In the genomic region with DNA sequence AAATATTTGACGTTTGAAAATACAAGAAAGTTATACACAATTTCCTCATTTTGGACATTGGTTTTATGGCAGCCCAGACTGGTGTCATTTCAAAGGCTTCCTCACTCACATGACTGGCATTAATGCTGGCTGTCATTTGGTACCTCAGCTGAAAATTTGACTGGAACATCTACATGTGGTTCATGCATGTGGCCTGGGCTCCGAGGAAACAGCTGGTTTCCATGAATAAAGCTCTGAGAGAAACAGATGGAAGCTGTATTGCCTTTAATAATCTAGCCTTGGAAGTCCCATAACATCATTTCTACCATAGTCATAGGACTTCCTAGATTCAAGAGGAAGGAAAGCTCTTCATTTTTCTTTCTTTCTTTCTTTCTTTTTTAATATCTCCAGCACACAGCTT, we compare ENCODE assay signal across 31 cellular contexts. TPM values are rescaled to one million over a fixed set of nuclear protein-coding genes. Genes with fewer than 3 reads are reported as not detected.
"Had no signal": no experiment of that assay in that cellular context is flagged by ENCODE, and none has a peak within 500 bp of the region (broad histone marks: within the 10 kb centered on the region; RNA-seq: fewer than 3 reads in every experiment).

No MANE protein-coding gene starts in this region.

- H3K36me3 Mint-ChIP-seq: mesothelial cell of epicardium; naive thymus-derived CD4-positive, alpha-beta T cell; stimulated activated effector memory CD8-positive, alpha-beta T cell treated with anti-CD3 and anti-CD28 coated beads, Interleukin-12 subunit alpha, Interleukin-12 subunit beta, amount 100 ng/mL, for 72 hours had no signal

- H3K9me3 Mint-ChIP-seq: mesothelial cell of epicardium, nephron had no signal

- ATAC-seq: naive thymus-derived CD4-positive, alpha-beta T cell; pancreas; right cardiac atrium; sciatic nerve; stimulated activated effector memory CD8-positive, alpha-beta T cell treated with anti-CD3 and anti-CD28 coated beads, Interleukin-12 subunit alpha, Interleukin-12 subunit beta, amount 100 ng/mL, for 72 hours; upper lobe of right lung had no signal

- H3K27me3 ChIP-seq: hepatocyte, pancreas, spleen, suprapubic skin, tibial artery, upper lobe of right lung had no signal

- H3K27ac ChIP-seq: hepatocyte, left ventricle myocardium inferior, pancreas, prostate gland, spleen, suprapubic skin, thoracic aorta, tibial artery, upper lobe of right lung had no signal

- H2AFZ ChIP-seq: hepatocyte had no signal

- H3K27me3 Mint-ChIP-seq: naive thymus-derived CD4-positive, alpha-beta T cell; stimulated activated naive CD8-positive, alpha-beta T cell treated with anti-CD3 and anti-CD28 coated beads, Interleukin-15, Interleukin-2, amounts not matched to agents 100 ng/mL and 50 ng/mL, for 24 hours had no signal

- H3K79me2 ChIP-seq: hepatocyte had no signal

- H3K4me3 ChIP-seq: hepatocyte, left ventricle myocardium inferior, lung, pancreas, prostate gland, spleen, suprapubic skin, thoracic aorta, tibial artery, upper lobe of right lung had no signal

- H3K4me1 Mint-ChIP-seq: naive thymus-derived CD4-positive, alpha-beta T cell; neural crest cell; stimulated activated effector memory CD8-positive, alpha-beta T cell treated with anti-CD3 and anti-CD28 coated beads, Interleukin-12 subunit alpha, Interleukin-12 subunit beta, amount 100 ng/mL, for 72 hours had no signal

- H3K36me3 ChIP-seq: left ventricle myocardium inferior, pancreas, prostate gland, spleen, suprapubic skin, thoracic aorta, tibial artery, upper lobe of right lung had no signal

- H3K4me1 ChIP-seq: left ventricle myocardium inferior, pancreas, prostate gland, spleen, suprapubic skin, upper lobe of right lung had no signal

- DNase-seq: islet precursor cell; left ventricle myocardium inferior; mesendoderm; naive thymus-derived CD4-positive, alpha-beta T cell; pancreas; retina; small intestine; spleen; stimulated activated CD4-positive, alpha-beta T cell treated with anti-CD3 and anti-CD28 coated beads, Interleukin-4, amount 100 ng/mL, for 24 hours; stimulated activated naive CD4-positive, alpha-beta T cell; tibial artery; trophoblast cell; upper lobe of right lung had no signal

- FAIRE-seq: pancreas, small intestine, urothelium cell line had no signal

- H3K4me3 Mint-ChIP-seq: mesothelial cell of epicardium; naive thymus-derived CD4-positive, alpha-beta T cell; nephron; neural crest cell; stimulated activated effector memory CD8-positive, alpha-beta T cell treated with anti-CD3 and anti-CD28 coated beads, Interleukin-12 subunit alpha, Interleukin-12 subunit beta, amount 100 ng/mL, for 72 hours; stimulated activated naive CD8-positive, alpha-beta T cell treated with anti-CD3 and anti-CD28 coated beads, Interleukin-15, Interleukin-2, amounts not matched to agents 100 ng/mL and 50 ng/mL, for 24 hours had no signal

- H3K27ac Mint-ChIP-seq: mesothelial cell of epicardium; naive thymus-derived CD4-positive, alpha-beta T cell; nephron; stimulated activated effector memory CD8-positive, alpha-beta T cell treated with anti-CD3 and anti-CD28 coated beads, Interleukin-12 subunit alpha, Interleukin-12 subunit beta, amount 100 ng/mL, for 72 hours; stimulated activated naive CD8-positive, alpha-beta T cell treated with anti-CD3 and anti-CD28 coated beads, Interleukin-15, Interleukin-2, amounts not matched to agents 100 ng/mL and 50 ng/mL, for 24 hours had no signal

RNA-seq across cellular contexts. Expression of gene RIT2, which starts 42.9 kb away (rescaled TPM):
- total RNA-seq: hepatocyte; kidney epithelial cell; left ventricle myocardium inferior; lower leg skin; lung; mesothelial cell of epicardium; mononuclear cell; naive thymus-derived CD4-positive, alpha-beta T cell; neural crest cell; osteoblast; pancreas; prostate gland; right cardiac atrium; sciatic nerve; spleen; subcutaneous adipose tissue; suprapubic skin; thoracic aorta; upper lobe of right lung had no signal
- polyA plus RNA-seq: hepatocyte; lung; naive thymus-derived CD4-positive, alpha-beta T cell; right cardiac atrium; spleen had no signal
